In the genomic region with DNA sequence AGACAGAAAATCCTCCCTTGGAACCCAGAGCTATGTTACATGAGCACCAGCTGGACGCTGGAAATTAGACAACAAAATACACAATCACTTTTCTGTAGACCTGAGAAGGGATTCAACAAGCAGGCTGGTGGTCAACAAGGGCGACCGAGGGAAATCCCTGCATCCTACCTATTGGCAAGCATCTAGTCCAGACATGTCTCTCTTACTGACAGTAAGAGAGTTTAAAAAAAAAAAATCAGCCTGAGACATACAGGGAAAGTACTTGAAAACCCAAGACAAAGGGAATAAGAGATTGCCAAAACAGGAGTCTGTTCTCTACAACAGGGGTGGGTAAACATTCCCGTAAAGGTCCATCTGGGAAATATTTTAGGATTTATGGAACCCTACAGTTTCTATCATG, we compare ENCODE assay signal across 24 cellular contexts.
A peak's percentile ranks its signal among the peaks of the same experiment; 100 is the strongest.
DNase-seq lines count a peak whose midpoint lies in the region; ATAC-seq, FAIRE-seq and TF ChIP-seq lines count a peak whose summit lies in the region.
"Had no signal": no experiment of that assay in that cellular context is flagged by ENCODE, and none has a peak within 500 bp of the region (broad histone marks: within the 10 kb centered on the region; RNA-seq: fewer than 3 reads in every experiment).

No MANE protein-coding gene starts in this region.

- TF ChIP-seq RAD21 in H1 (IDR thresholded peaks at IDR 0.05 in 1 of 2, conservative IDR thresholded peaks at IDR 0.05 in 1 of 2; ENCODE audit: low read depth in 2 of 2, low read length in 2 of 2), result no peak

- H3K4me1 ChIP-seq in Loucy (ENCODE audit: insufficient read depth, low read length, poor library complexity, severe bottlenecking) (peaks cover 10% of the 10 kb centered on the region), H1 (replicated peaks in 1 of 4; ENCODE audit: control insufficient read depth in 3 of 4, insufficient read depth in 4 of 4, low read length in 3 of 4) (no peaks in the 10 kb centered on the region; a peak in 2 of 7 replicates), neuronal stem cell (ENCODE audit: control insufficient read depth in 2 of 2, insufficient read depth in 1 of 2, low read depth in 1 of 2, low read length in 2 of 2) (peaks cover 0 to 10% of the 10 kb centered on the region in 2 donors), suprapubic skin (no peaks in the 10 kb centered on the region), mucosa of descending colon (ENCODE audit: low read depth) (no peaks in the 10 kb centered on the region)
- H3K4me1 ChIP-seq: A549 had no signal

- H3K23ac ChIP-seq in H1 (ENCODE audit: insufficient read length) (no peak overlapping the region), neuronal stem cell (ENCODE audit: low read depth, low read length, poor library complexity) (no peak overlapping the region)

- no peak overlapping the region for H2BK5ac ChIP-seq in H1 (ENCODE audit: low read depth, low read length)
- no peak overlapping the region for H2BK5ac ChIP-seq in neuronal stem cell (ENCODE audit: low read length)

- H3K4me2 ChIP-seq in Loucy (ENCODE audit: low read depth, low read length, poor library complexity, severe bottlenecking) (no peak overlapping the region), H1 (ENCODE audit: insufficient read depth in 1 of 2, low read depth in 2 of 2, low read length in 2 of 2) (no peak overlapping the region), neuronal stem cell (ENCODE audit: insufficient read depth, low read length, poor library complexity, severe bottlenecking) (no peak overlapping the region)
- H3K4me2 ChIP-seq: A549, SK-N-SH had no signal

- H3K36me3 ChIP-seq in Loucy (ENCODE audit: insufficient read depth, low read length) (no peaks in the 10 kb centered on the region), H1 (ENCODE audit: control insufficient read depth in 2 of 4, insufficient read depth in 4 of 4, low read length in 3 of 4) (no peaks in the 10 kb centered on the region), neuronal stem cell (replicated peaks in 1 of 2; ENCODE audit: control insufficient read depth in 2 of 2, insufficient read depth in 2 of 2, low read length in 2 of 2) (no peaks in the 10 kb centered on the region), suprapubic skin (no peaks in the 10 kb centered on the region), mucosa of descending colon (ENCODE audit: low read depth) (no peaks in the 10 kb centered on the region)
- H3K36me3 ChIP-seq: MG63 had no signal

- no peak overlapping the region for H3K56ac ChIP-seq in H1 (replicated peaks; ENCODE audit: insufficient read length, low read depth, low read length)

- no peak overlapping the region for H4K8ac ChIP-seq in H1 (ENCODE audit: extremely low read depth, insufficient read depth, low read length)
- no peak overlapping the region for H4K8ac ChIP-seq in neuronal stem cell (ENCODE audit: low read depth, low read length)

- no peak overlapping the region for H2BK120ac ChIP-seq in H1 (replicated peaks; ENCODE audit: low read depth, low read length)
- H2BK120ac ChIP-seq in neuronal stem cell (ENCODE audit: low read depth, low read length), result no peak overlapping the region

- H2BK15ac ChIP-seq in H1 (ENCODE audit: low read length) (no peak overlapping the region), neuronal stem cell (ENCODE audit: low read length) (no peak overlapping the region)

- H3K9ac ChIP-seq in Loucy (ENCODE audit: low read depth, low read length, poor library complexity, severe bottlenecking) (no peak overlapping the region), H1 (replicated peaks in 1 of 4; ENCODE audit: extremely low read depth in 1 of 4, low read depth in 3 of 4, low read length in 3 of 4) (no peak overlapping the region), neuronal stem cell (ENCODE audit: low read depth, low read length, poor library complexity) (no peak overlapping the region)
- H3K9ac ChIP-seq: SK-N-SH had no signal

- H2AK5ac ChIP-seq in H1 (ENCODE audit: low read depth, low read length), result no peak overlapping the region
- no peak overlapping the region for H2AK5ac ChIP-seq in neuronal stem cell (ENCODE audit: low read depth, low read length)

- ATAC-seq in mucosa of descending colon (no peak), HG02973 (IDR thresholded peaks at IDR 0.05; ENCODE audit: unreplicated experiment) (no peak)
- ATAC-seq: A549, K562, PC-3 had no signal

- H3K27me3 ChIP-seq in Loucy (ENCODE audit: insufficient read depth, low read length, poor library complexity, severe bottlenecking), result no peaks in the 10 kb centered on the region
- H3K27me3 ChIP-seq in H1 (replicated peaks in 1 of 4; ENCODE audit: control insufficient read depth in 3 of 4, extremely low read depth in 1 of 4, insufficient read depth in 3 of 4, low read length in 3 of 4), result no peaks in the 10 kb centered on the region
- no peaks in the 10 kb centered on the region for H3K27me3 ChIP-seq in neuronal stem cell (ENCODE audit: control insufficient read depth in 3 of 3, insufficient read depth in 3 of 3, low read depth in 1 of 3, low read length in 3 of 3)
- H3K27me3 ChIP-seq in suprapubic skin, result no peaks in the 10 kb centered on the region
- H3K27me3 ChIP-seq: MG63 had no signal

- intact Hi-C loops in mucosa of descending colon (cut with DNase I, micrococcal nuclease), result no loop called here

- no peak overlapping the region for H3K4ac ChIP-seq in H1 (replicated peaks; ENCODE audit: insufficient read length, low read depth, low read length)
- H3K4ac ChIP-seq in neuronal stem cell (ENCODE audit: low read length), result no peak overlapping the region

- no peak for TF ChIP-seq EP300 in H1 (IDR thresholded peaks at IDR 0.05; ENCODE audit: borderline replicate concordance in 1 of 2, low read depth in 2 of 2, low read length in 2 of 2)
- TF ChIP-seq EP300 in suprapubic skin (IDR thresholded peaks at IDR 0.05), result no peak

- H3K9me3 ChIP-seq in Loucy (ENCODE audit: insufficient read depth, low read depth, low read length), result no peaks in the 10 kb centered on the region
- H3K9me3 ChIP-seq in H1 (ENCODE audit: insufficient read depth in 2 of 2, low read depth in 1 of 2, low read length in 1 of 2), result no peaks in the 10 kb centered on the region; a peak in 1 of 4 replicates
- H3K9me3 ChIP-seq in neuronal stem cell (replicated peaks in 1 of 2; ENCODE audit: control insufficient read depth in 2 of 2, insufficient read depth in 1 of 2, low read depth in 1 of 2, low read length in 2 of 2), result no peaks in the 10 kb centered on the region
- H3K9me3 ChIP-seq in suprapubic skin, result no peaks in the 10 kb centered on the region
- no peaks in the 10 kb centered on the region for H3K9me3 ChIP-seq in mucosa of descending colon
- H3K9me3 ChIP-seq: A549, MG63, SK-N-SH had no signal

- TF ChIP-seq POLR2A in H1 (IDR thresholded peaks at IDR 0.05; ENCODE audit: control extremely low read depth in 1 of 2, low read depth in 2 of 2, low read length in 2 of 2) (no peak), suprapubic skin (IDR thresholded peaks at IDR 0.05) (no peak)

- CTCF ChIA-PET in H1 (lab: Charles Lee; ENCODE audit: partially characterized antibody), result interaction anchor here (1.0 to 2.1 kb wide), 2 partner anchors 8 to 9 kb away, joined by 6 to 11 read pairs; no protein-coding TSS in a partner anchor

- POLR2A ChIA-PET in H1 (lab: Charles Lee; ENCODE audit: partially characterized antibody), result no interaction called here

- no peak overlapping the region for H4K91ac ChIP-seq in H1 (replicated peaks; ENCODE audit: insufficient read length, low read length)
- H4K91ac ChIP-seq in neuronal stem cell (ENCODE audit: low read depth, low read length, poor library complexity), result no peak overlapping the region

- H3K18ac ChIP-seq in H1 (ENCODE audit: extremely low read depth, low read length), result no peak overlapping the region
- no peak overlapping the region for H3K18ac ChIP-seq in neuronal stem cell (ENCODE audit: low read length)

- no peaks in the 10 kb centered on the region for H3K9me2 ChIP-seq in Loucy (replicated peaks; ENCODE audit: low read depth, low read length)
- H3K9me2 ChIP-seq: SK-N-SH had no signal

- FAIRE-seq in H1 (lab: Jason Lieb, UNC), result no peak
- FAIRE-seq: A549, GM12892, H54, HTR-8/SVneo, K562 had no signal

- 0 out of 2 replicates have a peak overlapping the region, but pooled peaks have one; percentile 13 for H2AFZ ChIP-seq in Loucy (ENCODE audit: low read length)
- peak overlapping the region; percentile 40; the same call in 1 of the 2 replicates for H2AFZ ChIP-seq in H1 (ENCODE audit: low read length)
- H2AFZ ChIP-seq in neuronal stem cell (ENCODE audit: low read length), result peak overlapping the region; percentile 35

- H3K14ac ChIP-seq in H1 (ENCODE audit: insufficient read length) (no peak overlapping the region), neuronal stem cell (ENCODE audit: low read length) (no peak overlapping the region)

- 91% methylated on average over 4 of the region's 4 CpGs; no CpG with 5 or more reads in 1 of the 2 experiments for WGBS in H1 (ENCODE audit: extremely low coverage in 1 of 2, insufficient coverage in 1 of 2, insufficient read length in 1 of 2, insufficient replicate concordance in 2 of 2, low coverage in 1 of 2, low lambda C conversion rate in 2 of 2, missing lambda C conversion rate in 1 of 2), 2 experiments
- WGBS in neuronal stem cell (ENCODE audit: extremely low coverage in 2 of 2, insufficient read length in 2 of 2, insufficient replicate concordance in 1 of 2), 2 donors, result no CpG with 5 or more reads among the region's 4 CpGs
- WGBS in suprapubic skin, result 56% methylated on average over 4 of the region's 4 CpGs

- TF ChIP-seq CTCF in GM12865 (IDR thresholded peaks at IDR 0.05; ENCODE audit: insufficient read depth, low read depth, low read length, missing control alignments) (no peak), Loucy (conservative IDR thresholded peaks at IDR 0.05; ENCODE audit: low read length) (no peak), H1 (IDR thresholded peaks at IDR 0.05; ENCODE audit: control extremely low read depth in 1 of 3, insufficient read depth in 1 of 3, low read depth in 1 of 3, low read length in 3 of 3) (no peak), suprapubic skin (IDR thresholded peaks at IDR 0.05) (no peak), mucosa of descending colon (IDR thresholded peaks at IDR 0.05) (no peak)

- no peak overlapping the region for H2BK12ac ChIP-seq in H1 (ENCODE audit: low read depth, low read length)
- H2BK12ac ChIP-seq in neuronal stem cell (ENCODE audit: low read length), result no peak overlapping the region

- no peak overlapping the region for H4K5ac ChIP-seq in H1 (ENCODE audit: insufficient read length, low read depth, low read length)

- no peak overlapping the region for H3K4me3 ChIP-seq in GM12865 (ENCODE audit: low read depth, low read length)
- no peak overlapping the region for H3K4me3 ChIP-seq in Loucy (ENCODE audit: low read length, poor library complexity, severe bottlenecking)
- no peak overlapping the region for H3K4me3 ChIP-seq in H1 (ENCODE audit: extremely low read depth in 1 of 4, insufficient read depth in 2 of 4, low read depth in 3 of 4, low read length in 4 of 4)
- no peak overlapping the region for H3K4me3 ChIP-seq in neuronal stem cell (ENCODE audit: low read length in 2 of 2)
- H3K4me3 ChIP-seq in suprapubic skin, result no peak overlapping the region
- H3K4me3 ChIP-seq in mucosa of descending colon, result no peak overlapping the region
- H3K4me3 ChIP-seq: A549, K562, MG63 had no signal

- H3K79me2 ChIP-seq in Loucy (ENCODE audit: insufficient read depth, low read length) (no peaks in the 10 kb centered on the region), H1 (ENCODE audit: control insufficient read depth in 1 of 2, insufficient read depth in 2 of 2, low read length in 2 of 2) (no peaks in the 10 kb centered on the region)

- H2BK20ac ChIP-seq in H1 (ENCODE audit: low read length), result no peak overlapping the region

- no peaks in the 10 kb centered on the region for H3K23me2 ChIP-seq in H1 (ENCODE audit: low read depth, low read length)

- H3F3A ChIP-seq in Loucy (ENCODE audit: low read depth), result no peaks in the 10 kb centered on the region

- DNase-seq in GM12865 (ENCODE audit: low read depth), result peak; percentile 10
- no peak for DNase-seq in H1 (ENCODE audit: low read depth in 1 of 2, low spot score in 2 of 2)
- DNase-seq in neuronal stem cell (ENCODE audit: low spot score), result no peak
- no peak for DNase-seq in suprapubic skin (ENCODE audit: low spot score in 2 of 2)
- no peak for DNase-seq in mucosa of descending colon
- DNase-seq: C1 segment of cervical spinal cord; CD4-positive, alpha-beta memory T cell; COR-L47; Kasumi-1; MG63; NCI-H1105 treated with DMSO at 0.1 percent for 48 hours; NCI-H146; NCI-H1930; NCI-H345; NCI-H748 treated with DMSO at 0.1 percent for 48 hours; PC-3; SK-N-SH had no signal

- H3K79me1 ChIP-seq in H1 (ENCODE audit: low read depth, low read length) (no peaks in the 10 kb centered on the region), neuronal stem cell (ENCODE audit: low read depth, low read length) (no peaks in the 10 kb centered on the region)

- H4K20me1 ChIP-seq in Loucy (ENCODE audit: insufficient read depth, low read length, poor library complexity, severe bottlenecking) (no peaks in the 10 kb centered on the region), H1 (replicated peaks in 1 of 2; ENCODE audit: control insufficient read depth in 1 of 2, insufficient read depth in 2 of 2, low read length in 2 of 2) (no peaks in the 10 kb centered on the region)

- H3K27ac ChIP-seq in H1 (ENCODE audit: low read depth, low read length), result no peak overlapping the region
- H3K27ac ChIP-seq in neuronal stem cell (replicated peaks; ENCODE audit: low read length), result no peak overlapping the region
- no peak overlapping the region for H3K27ac ChIP-seq in suprapubic skin
- H3K27ac ChIP-seq: A549 had no signal
